Comparison of ENCODE assay signal across 7 cellular contexts in genomic region chr19:1592755-1593628, GRCh38. TPM values are rescaled to one million over a fixed set of nuclear protein-coding genes. Genes with fewer than 3 reads are reported as not detected.
DNase-seq lines count a peak whose midpoint lies in the region; ATAC-seq and TF ChIP-seq lines count a peak whose summit lies in the region.

TSS of gene MBD3 (minus strand) at chr19:1592865. CDS start at chr19:1592631, 234 bp downstream.

- H3K9ac ChIP-seq in iPS-18a (ENCODE audit: low read length), result peak within 1 kb of the TSS; percentile 100
- H3K9ac ChIP-seq in skeletal muscle satellite cell (ENCODE audit: low read depth, low read length), result peak within 1 kb of the TSS; percentile 96

- in situ Hi-C loops in brain microvascular endothelial cell (cut with HindIII; ENCODE audit: low pct_ligation_motif_present, low sequenced_read_pairs), result no loop called here

- peaks cover 8% of the 10 kb centered on the region for H3K4me1 ChIP-seq in iPS-18a (ENCODE audit: control insufficient read depth, low read depth, low read length)
- peaks cover 20% of the 10 kb centered on the region for H3K4me1 ChIP-seq in skeletal muscle satellite cell (ENCODE audit: control insufficient read depth, insufficient read depth, low read length)

- H3K27ac ChIP-seq in brain microvascular endothelial cell (peak within 1 kb of the TSS; percentile 88), iPS-18a (ENCODE audit: low read length) (peak within 1 kb of the TSS; percentile 99)

- peak within 1 kb of the TSS; percentile 97 for H3K4me2 ChIP-seq in skeletal muscle satellite cell (ENCODE audit: low read length)

- H3K9me3 ChIP-seq in iPS-18a (ENCODE audit: control insufficient read depth, low read depth, low read length) (no peaks in the 10 kb centered on the region), skeletal muscle satellite cell (replicated peaks; ENCODE audit: low read length) (no peaks in the 10 kb centered on the region)

- H3K27me3 ChIP-seq in brain microvascular endothelial cell (replicated peaks) (no peaks in the 10 kb centered on the region), iPS-18a (ENCODE audit: control insufficient read depth, insufficient read depth, low read length) (no peaks in the 10 kb centered on the region), skeletal muscle satellite cell (ENCODE audit: control insufficient read depth, insufficient read depth, low read length) (no peaks in the 10 kb centered on the region)

- H3K4me3 ChIP-seq in brain microvascular endothelial cell (ENCODE audit: low read depth, low read length) (peak within 1 kb of the TSS; percentile 92), iPS-18a (ENCODE audit: low read length) (peak within 1 kb of the TSS; percentile 98), skeletal muscle satellite cell (ENCODE audit: low read length) (peak within 1 kb of the TSS; percentile 81)

- TF ChIP-seq POLR2A in GM18526 (IDR thresholded peaks at IDR 0.05; ENCODE audit: extremely low read depth, insufficient read length), result peak; percentile 76

- H3K36me3 ChIP-seq in brain microvascular endothelial cell (replicated peaks), result peaks cover 10% of the 10 kb centered on the region
- peaks cover 13% of the 10 kb centered on the region for H3K36me3 ChIP-seq in iPS-18a (ENCODE audit: control insufficient read depth, low read depth, low read length)
- peaks cover 27% of the 10 kb centered on the region for H3K36me3 ChIP-seq in skeletal muscle satellite cell (ENCODE audit: insufficient read depth, low read length)

- peak; percentile 39 for ATAC-seq in HG03064 (IDR thresholded peaks at IDR 0.05; ENCODE audit: low read depth, unreplicated experiment)

- DNase-seq in NCI-H2107 treated with DMSO at 0.1 percent for 48 hours (lab: John Stamatoyannopoulos, UW; ENCODE audit: unreplicated experiment), result peak; percentile 70
- DNase-seq in UCSD-AML1 (lab: John Stamatoyannopoulos, UW; ENCODE audit: unreplicated experiment), result peak; percentile 95
- peak; percentile 73 for DNase-seq in brain microvascular endothelial cell

- TF ChIP-seq CTCF in brain microvascular endothelial cell (IDR thresholded peaks at IDR 0.05; ENCODE audit: low read depth, low read length, missing control alignments), result no peak

RNA-seq across cellular contexts. Expression of gene MBD3, which starts in this region (rescaled TPM):
- total RNA-seq in skeletal muscle satellite cell (2012; rRNA removed), result 66.2 and 70.0 TPM in 2 replicates

Comparison
In these comparisons a context has a peak if more than half of its experiments do, and no peak if none do; other contexts are left out.
1. Peak in every context shown above with its lines: DNase-seq, ATAC-seq, H3K4me3 ChIP-seq and H3K27ac ChIP-seq.